Comparison of ENCODE assay signal across 30 cellular contexts in genomic region chrX:68506649-68507048, GRCh38.
"Had no signal": no experiment of that assay in that cellular context is flagged by ENCODE, and none has a peak within 500 bp of the region (broad histone marks: within the 10 kb centered on the region; RNA-seq: fewer than 3 reads in every experiment).

No MANE protein-coding gene starts in this region.

- H3K9ac ChIP-seq: neural progenitor cell had no signal

- H3K36me3 ChIP-seq: neural progenitor cell, ovary, right lobe of liver, suprapubic skin, thoracic aorta, tibial artery had no signal

- H3K9me3 ChIP-seq: lower lobe of right lung, neutrophil, ovary, right lobe of liver, suprapubic skin, thoracic aorta, tibial artery, upper lobe of right lung had no signal

- H3K27ac Mint-ChIP-seq: mesothelial cell of epicardium; nephron progenitor cell; neural progenitor cell; progenitor cell of endocrine pancreas; stimulated activated effector memory CD8-positive, alpha-beta T cell treated with anti-CD3 and anti-CD28 coated beads, Interleukin-12 subunit alpha, Interleukin-12 subunit beta, amount 100 ng/mL, for 72 hours had no signal

- H3K36me3 Mint-ChIP-seq: naive B cell, natural killer cell, neural progenitor cell had no signal

- H3K4me1 Mint-ChIP-seq: neural progenitor cell had no signal

- H3K4me1 ChIP-seq: lower lobe of right lung, neural progenitor cell, right lobe of liver, suprapubic skin, tibial artery, upper lobe of right lung had no signal

- H3K27me3 Mint-ChIP-seq: naive B cell; progenitor cell of endocrine pancreas; stimulated activated naive CD8-positive, alpha-beta T cell treated with anti-CD3 and anti-CD28 coated beads, Interleukin-15, Interleukin-2, amounts not matched to agents 100 ng/mL and 50 ng/mL, for 24 hours had no signal

- H2AFZ ChIP-seq: neural progenitor cell had no signal

- H3K4me3 ChIP-seq: lower lobe of right lung, neural progenitor cell, ovary, right lobe of liver, smooth muscle cell, suprapubic skin, thoracic aorta, tibial artery, upper lobe of right lung had no signal

- H3K27me3 ChIP-seq: neural progenitor cell, neutrophil, ovary, right lobe of liver, suprapubic skin, tibial artery, upper lobe of right lung had no signal

- FAIRE-seq: islet of Langerhans, kidney, urothelium cell line had no signal

- H3K9me3 Mint-ChIP-seq: immature natural killer cell; naive B cell; natural killer cell; neural progenitor cell; stimulated activated effector memory CD8-positive, alpha-beta T cell treated with anti-CD3 and anti-CD28 coated beads, Interleukin-12 subunit alpha, Interleukin-12 subunit beta, amount 100 ng/mL, for 72 hours; stimulated activated naive CD8-positive, alpha-beta T cell treated with anti-CD3 and anti-CD28 coated beads, Interleukin-15, Interleukin-2, amounts not matched to agents 100 ng/mL and 50 ng/mL, for 24 hours had no signal

- H3K4me2 ChIP-seq: neural progenitor cell, smooth muscle cell had no signal

- DNase-seq: head of caudate nucleus; hypothalamus; immature natural killer cell; kidney; lower lobe of right lung; mesendoderm; naive B cell; natural killer cell; nephron progenitor cell; occipital lobe; ovary; retina; right lobe of liver; stimulated activated CD4-positive, alpha-beta T cell treated with anti-CD3 and anti-CD28 coated beads, Interleukin-15, amount 100 ng/mL, for 24 hours; stimulated activated CD4-positive, alpha-beta T cell treated with anti-CD3 and anti-CD28 coated beads, Interleukin-2, amount 100 ng/mL, for 24 hours; stimulated activated CD4-positive, alpha-beta T cell treated with anti-CD3 and anti-CD28 coated beads, Interleukin-4, amount 100 ng/mL, for 24 hours; stimulated activated naive CD4-positive, alpha-beta T cell; tibial artery; upper lobe of right lung had no signal

- H3K4me3 Mint-ChIP-seq: immature natural killer cell; mesothelial cell of epicardium; natural killer cell; nephron progenitor cell; neural progenitor cell; stimulated activated effector memory CD8-positive, alpha-beta T cell treated with anti-CD3 and anti-CD28 coated beads, Interleukin-12 subunit alpha, Interleukin-12 subunit beta, amount 100 ng/mL, for 72 hours; stimulated activated naive CD8-positive, alpha-beta T cell treated with anti-CD3 and anti-CD28 coated beads, Interleukin-15, Interleukin-2, amounts not matched to agents 100 ng/mL and 50 ng/mL, for 24 hours had no signal

- H3K27ac ChIP-seq: lower lobe of right lung, neural progenitor cell, neutrophil, ovary, right lobe of liver, suprapubic skin, thoracic aorta, tibial artery, upper lobe of right lung had no signal

- ATAC-seq: lower lobe of right lung; natural killer cell; right lobe of liver; stimulated activated effector memory CD8-positive, alpha-beta T cell treated with anti-CD3 and anti-CD28 coated beads, Interleukin-12 subunit alpha, Interleukin-12 subunit beta, amount 100 ng/mL, for 72 hours; upper lobe of right lung had no signal
